Comparison of ENCODE assay signal across 8 cellular contexts in genomic region chr3:186826316-186826977, GRCh38. TPM values are rescaled to one million over a fixed set of nuclear protein-coding genes. Genes with fewer than 3 reads are reported as not detected.
DNase-seq lines count a peak whose midpoint lies in the region; ATAC-seq, FAIRE-seq and TF ChIP-seq lines count a peak whose summit lies in the region.

No MANE protein-coding gene starts in this region.

- no peaks in the 10 kb centered on the region for H3K9me3 ChIP-seq in GM12878 (replicated peaks; ENCODE audit: control insufficient read depth, insufficient read depth, low read length)
- H3K9me3 ChIP-seq in right lobe of liver, result no peaks in the 10 kb centered on the region
- H3K9me3 ChIP-seq in vagina, result no peaks in the 10 kb centered on the region

- H3K4me1 ChIP-seq in GM12878 (ENCODE audit: control insufficient read depth, insufficient read depth, low read length) (no peaks in the 10 kb centered on the region), right lobe of liver (no peaks in the 10 kb centered on the region), vagina (peaks cover 22% of the 10 kb centered on the region)

- H3K27me3 ChIP-seq in GM12878 (replicated peaks in 1 of 2; ENCODE audit: control insufficient read depth in 2 of 2, insufficient read depth in 2 of 2, low read length in 1 of 2) (peaks cover 14 to 22% of the 10 kb centered on the region in 2 experiments), right lobe of liver (no peaks in the 10 kb centered on the region), vagina (no peaks in the 10 kb centered on the region)

- H3K4me2 ChIP-seq in GM12878 (ENCODE audit: control insufficient read depth, insufficient read depth), result peak overlapping the region; percentile 92

- BruUV-seq in GM12878 (replicated peaks; lab: Mats Ljungman, UMichigan), result no TSS peak

- H3K79me2 ChIP-seq in GM12878 (ENCODE audit: control insufficient read depth, insufficient read depth, low read length), result no peaks in the 10 kb centered on the region

- H3K36me3 ChIP-seq in GM12878 (ENCODE audit: control insufficient read depth in 2 of 2, insufficient read depth in 2 of 2, low read length in 1 of 2) (no peaks in the 10 kb centered on the region), right lobe of liver (no peaks in the 10 kb centered on the region), vagina (no peaks in the 10 kb centered on the region)

- no peak for TF ChIP-seq POLR2A in GM12878 (IDR thresholded peaks at IDR 0.05; ENCODE audit: low read depth, low read length)
- TF ChIP-seq POLR2A in right lobe of liver (IDR thresholded peaks at IDR 0.05), result no peak
- no peak for TF ChIP-seq POLR2A in vagina (IDR thresholded peaks at IDR 0.05)

- CTCF ChIA-PET in GM12878 (lab: Yijun Ruan, JAX), result interaction anchor here (1.5 to 9.3 kb wide), 2 partner anchors 209 to 211 kb away, joined by 4 to 183 read pairs; partner anchors contain the start of gene AHSG

- peak overlapping the region; percentile 78; the same call in 1 of the 2 replicates for H2AFZ ChIP-seq in GM12878 (ENCODE audit: control insufficient read depth, low read depth, low read length)

- POLR2A ChIA-PET in GM12878 (lab: Charles Lee), result interaction anchor here (1.0 kb wide), 1 partner anchor 133 kb away, joined by 3 read pairs; no protein-coding TSS in a partner anchor

- TF ChIP-seq CTCF in AG10803 (conservative IDR thresholded peaks at IDR 0.05; ENCODE audit: low read length) (no peak), GM12878 (IDR thresholded peaks at IDR 0.05 in 2 of 3, conservative IDR thresholded peaks at IDR 0.05 in 1 of 3; ENCODE audit: control insufficient read depth in 2 of 3, extremely low read depth in 1 of 3, insufficient read depth in 1 of 3, low read depth in 3 of 3, low read length in 3 of 3) (no peak), right lobe of liver (IDR thresholded peaks at IDR 0.05) (no peak), vagina (IDR thresholded peaks at IDR 0.05) (no peak)

- TF ChIP-seq RAD21 in GM12878 (IDR thresholded peaks at IDR 0.05; ENCODE audit: insufficient read depth, low read depth, low read length), result no peak

- RAD21 ChIA-PET in GM12878 (lab: Charles Lee; ENCODE audit: unreplicated experiment), result no interaction called here

- DNase-seq in AG10803 (ENCODE audit: low read depth) (no peak), GM12878 (ENCODE audit: low read depth, low spot score) (no peak), right lobe of liver (peak in 1 of 3 donors; percentile 24), vagina (ENCODE audit: extremely low spot score in 2 of 2) (no peak), DMS79 treated with DMSO at 0.1 percent for 48 hours (lab: John Stamatoyannopoulos, UW) (no peak)
- DNase-seq in Jurkat, Clone E6-1 (ENCODE audit: low read depth, low spot score), result no peak

- SMC1A ChIA-PET in GM12878 (lab: Charles Lee; ENCODE audit: uncharacterized antibody, unreplicated experiment), result interaction anchor here (1.1 kb wide), 1 partner anchor 26 kb away, joined by 3 read pairs; no protein-coding TSS in a partner anchor

- in situ Hi-C loops in GM12878 (cut with MboI), result no loop called here

- no peak overlapping the region for H3K9ac ChIP-seq in GM12878 (ENCODE audit: control insufficient read depth, insufficient read depth, low read length)

- H3K4me3 ChIP-seq in AG10803 (ENCODE audit: low read length) (peak overlapping the region; percentile 60), GM12878 (peak overlapping the region; percentile 76; the same call in 1 of the 2 replicates), right lobe of liver (peak overlapping the region; percentile 66 to 72 (median 66)), vagina (peak overlapping the region; percentile 63 to 64)
- peak overlapping the region; percentile 60 for H3K4me3 ChIP-seq in Jurkat, Clone E6-1 (ENCODE audit: low read length)

- H4K20me1 ChIP-seq in GM12878 (ENCODE audit: control insufficient read depth, insufficient read depth), result 0 out of 2 replicates have a peak, but pooled peaks cover 4% of the 10 kb centered on the region

- intact Hi-C loops in GM12878 (cut with micrococcal nuclease; ENCODE audit: unreplicated experiment), result no loop called here
- intact Hi-C loops in right lobe of liver (cut with DNase I), result no loop called here
- intact Hi-C loops in vagina (cut with DNase I), result no loop called here

- H3K27ac ChIP-seq in GM12878 (ENCODE audit: control insufficient read depth, insufficient read depth) (no peak overlapping the region), right lobe of liver (no peak overlapping the region), vagina (no peak overlapping the region)

- WGBS in GM12878 (ENCODE audit: insufficient coverage, insufficient replicate concordance, low lambda C conversion rate, missing lambda C conversion rate), result 20% methylated on average over 15 of the region's 17 CpGs
- 35% methylated on average over 6 of the region's 17 CpGs for WGBS in right lobe of liver (ENCODE audit: insufficient coverage, low coverage, low lambda C conversion rate, missing lambda C conversion rate)

- ATAC-seq in GM12878, result peak; percentile 49
- peak; percentile 4 to 22 (median 10) for ATAC-seq in right lobe of liver
- ATAC-seq in GM18873 (IDR thresholded peaks at IDR 0.05; ENCODE audit: low FRiP score, unreplicated experiment), result no peak
- no peak for ATAC-seq in GM21786 (IDR thresholded peaks at IDR 0.05; ENCODE audit: unreplicated experiment)

- FAIRE-seq in GM12878 (lab: Jason Lieb, UNC), result peak; percentile 91

- no peak for TF ChIP-seq EP300 in GM12878 (IDR thresholded peaks at IDR 0.05; ENCODE audit: borderline replicate concordance in 1 of 2, control insufficient read depth in 1 of 2, low read depth in 2 of 2, low read length in 2 of 2)

TF ChIP-seq in GM12878, 131 proteins besides CTCF, POLR2A, EP300 and RAD21 (continues in another document):
- no peak for TF ChIP-seq JUNB (IDR thresholded peaks at IDR 0.05)

RNA-seq across cellular contexts. Expression of gene ADIPOQ, which starts 16.1 kb away (rescaled TPM):
- not detected for polyA plus RNA-seq in Jurkat, Clone E6-1 (2012; ENCODE audit: insufficient read depth, insufficient read length)
- not detected in 2 replicates for total RNA-seq in GM12878 (2013; cell fraction: nucleolus; rRNA removed)
- total RNA-seq in GM12878 (2014; rRNA removed) (not detected in 2 replicates), GM12878 (2014; rRNA removed; fragmentation: Illumina TruSeq; extraction: Trizol) (not detected in 2 replicates), GM12878 (2021) (not detected in 2 replicates), right lobe of liver (not detected), vagina (36.6 TPM)
- not detected for polyA plus RNA-seq in GM12878 (2011; ENCODE audit: low read depth)
- polyA plus RNA-seq in GM12878 (2011; rRNA removed) (not detected in 2 replicates), GM12878 (2014; fragmentation: Illumina TruSeq; extraction: Trizol) (not detected in 2 replicates), GM12878 (2014; fragmentation: Nextera tagmentation; extraction: Ambion mirVana) (not detected), GM12878 (2014; rRNA removed) (not detected in 2 replicates), GM12878 (2016; fragmentation: Nextera tagmentation; extraction: Ambion mirVana) (not detected)
- not detected in 2 replicates for polyA plus RNA-seq in GM12878 (2011; cell fraction: cytosol; rRNA removed)
- polyA plus RNA-seq in GM12878 (2011; cell fraction: nucleus; rRNA removed), result not detected in 2 replicates
- polyA plus RNA-seq in GM12878 (2012), result not detected in 2 replicates
- polyA minus RNA-seq in GM12878 (2011; rRNA and poly(A)+ RNA removed), result not detected in 2 replicates
- not detected in 2 replicates for polyA minus RNA-seq in GM12878 (2011; cell fraction: cytosol; rRNA and poly(A)+ RNA removed)
- not detected in 2 replicates for polyA minus RNA-seq in GM12878 (2011; cell fraction: nucleus; rRNA and poly(A)+ RNA removed)

RNA-seq across cellular contexts. Expression of gene RFC4, which starts 20.2 kb away (rescaled TPM):
- polyA plus RNA-seq in Jurkat, Clone E6-1 (2012; ENCODE audit: insufficient read depth, insufficient read length), result 201 TPM
- 30.5 and 32.4 TPM in 2 replicates for total RNA-seq in GM12878 (2013; cell fraction: nucleolus; rRNA removed)
- 79.8 and 91.8 TPM in 2 replicates for total RNA-seq in GM12878 (2014; rRNA removed)
- 112 and 121 TPM in 2 replicates for total RNA-seq in GM12878 (2014; rRNA removed; fragmentation: Illumina TruSeq; extraction: Trizol)
- total RNA-seq in GM12878 (2021), result 63.8 and 69.2 TPM in 2 replicates
- 99.9 TPM for polyA plus RNA-seq in GM12878 (2011; ENCODE audit: low read depth)
- polyA plus RNA-seq in GM12878 (2011; rRNA removed), result 49.1 and 58.6 TPM in 2 replicates
- 20.8 and 22.0 TPM in 2 replicates for polyA plus RNA-seq in GM12878 (2011; cell fraction: cytosol; rRNA removed)
- 59.2 and 79.0 TPM in 2 replicates for polyA plus RNA-seq in GM12878 (2011; cell fraction: nucleus; rRNA removed)
- 45.5 and 55.8 TPM in 2 replicates for polyA plus RNA-seq in GM12878 (2012)
- polyA plus RNA-seq in GM12878 (2014; fragmentation: Illumina TruSeq; extraction: Trizol), result 104 and 141 TPM in 2 replicates
- polyA plus RNA-seq in GM12878 (2014; fragmentation: Nextera tagmentation; extraction: Ambion mirVana), result 100 to 1,000 TPM; 122 to 139 TPM
- polyA plus RNA-seq in GM12878 (2014; rRNA removed), result 77.6 and 83.1 TPM in 2 replicates
- 100 to 1,000 TPM; 144 TPM for polyA plus RNA-seq in GM12878 (2016; fragmentation: Nextera tagmentation; extraction: Ambion mirVana)
- 11.3 and 13.9 TPM in 2 replicates for polyA minus RNA-seq in GM12878 (2011; rRNA and poly(A)+ RNA removed)
- polyA minus RNA-seq in GM12878 (2011; cell fraction: cytosol; rRNA and poly(A)+ RNA removed), result 11.8 and 15.2 TPM in 2 replicates
- 9.9 and 14.0 TPM in 2 replicates for polyA minus RNA-seq in GM12878 (2011; cell fraction: nucleus; rRNA and poly(A)+ RNA removed)
- total RNA-seq in right lobe of liver, result 10 to 100 TPM in 2 of 6 experiments, 1 to 10 TPM in 4; 4.6 to 17.4 (median 5.6) TPM
- 8.3 TPM for total RNA-seq in vagina

RNA-seq across cellular contexts. Expression of gene EIF4A2, which starts 43.1 kb away (rescaled TPM):
- 446 TPM for polyA plus RNA-seq in Jurkat, Clone E6-1 (2012; ENCODE audit: insufficient read depth, insufficient read length)
- 983 and 1,030 TPM in 2 replicates for total RNA-seq in GM12878 (2013; cell fraction: nucleolus; rRNA removed)
- total RNA-seq in GM12878 (2014; rRNA removed), result 254 and 334 TPM in 2 replicates
- total RNA-seq in GM12878 (2014; rRNA removed; fragmentation: Illumina TruSeq; extraction: Trizol), result 321 and 331 TPM in 2 replicates
- total RNA-seq in GM12878 (2021), result 255 and 277 TPM in 2 replicates
- 199 TPM for polyA plus RNA-seq in GM12878 (2011; ENCODE audit: low read depth)
- 680 and 939 TPM in 2 replicates for polyA plus RNA-seq in GM12878 (2011; rRNA removed)
- 144 and 284 TPM in 2 replicates for polyA plus RNA-seq in GM12878 (2011; cell fraction: cytosol; rRNA removed)
- polyA plus RNA-seq in GM12878 (2011; cell fraction: nucleus; rRNA removed), result 1,051 and 1,062 TPM in 2 replicates
- 243 and 320 TPM in 2 replicates for polyA plus RNA-seq in GM12878 (2012)
- polyA plus RNA-seq in GM12878 (2014; fragmentation: Illumina TruSeq; extraction: Trizol), result 321 and 430 TPM in 2 replicates
- polyA plus RNA-seq in GM12878 (2014; fragmentation: Nextera tagmentation; extraction: Ambion mirVana), result 100 to 1,000 TPM; 216 to 263 TPM
- polyA plus RNA-seq in GM12878 (2014; rRNA removed), result 305 and 359 TPM in 2 replicates
- polyA plus RNA-seq in GM12878 (2016; fragmentation: Nextera tagmentation; extraction: Ambion mirVana), result 100 to 1,000 TPM; 154 to 159 TPM
- polyA minus RNA-seq in GM12878 (2011; rRNA and poly(A)+ RNA removed), result 229 and 363 TPM in 2 replicates
- polyA minus RNA-seq in GM12878 (2011; cell fraction: cytosol; rRNA and poly(A)+ RNA removed), result 147 and 185 TPM in 2 replicates
- 503 and 643 TPM in 2 replicates for polyA minus RNA-seq in GM12878 (2011; cell fraction: nucleus; rRNA and poly(A)+ RNA removed)
- 100 to 1,000 TPM in 5 of 6 experiments, 10 to 100 TPM in 1; 98.9 to 234 (median 131) TPM for total RNA-seq in right lobe of liver
- 375 TPM for total RNA-seq in vagina

Comparison
In these comparisons a context has a peak if more than half of its experiments do, and no peak if none do; other contexts are left out.
1. ATAC-seq: peak in GM12878 (single experiment) and right lobe of liver (4 of 4); none in GM18873 (single experiment) and GM21786 (single experiment).
2. RNA of gene ADIPOQ, which starts 16.1 kb away (total RNA-seq): 36.6 TPM in vagina (single experiment); not detected in GM12878 and not detected in right lobe of liver; every median in the first group is over 10 times any median in the second.
3. Peak in every context shown above with its lines, with median percentiles within 50 percentile points of each other: H3K4me3 ChIP-seq.